Comparison of ENCODE assay signal across 8 cellular contexts in the genomic region with DNA sequence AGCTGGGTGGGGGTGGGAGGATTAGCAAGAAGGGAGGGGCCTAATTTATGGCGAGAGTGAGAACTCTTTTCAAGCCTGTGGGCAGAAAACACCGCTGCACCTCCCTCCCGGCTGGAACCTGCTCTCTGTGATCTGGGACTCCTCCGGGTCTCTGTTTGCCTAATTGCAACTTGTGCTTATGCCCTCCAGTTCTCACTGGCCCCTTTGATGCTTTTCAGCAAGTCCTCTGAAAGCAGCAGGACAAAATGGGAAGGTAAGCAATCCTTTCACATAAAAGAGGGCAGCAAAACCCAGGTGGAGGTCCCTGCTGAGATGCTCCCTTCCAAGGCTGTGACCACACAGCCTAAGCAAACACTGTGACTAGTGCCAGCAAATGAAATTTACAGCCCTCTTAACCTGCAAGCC.
DNase-seq lines count a peak whose midpoint lies in the region; ATAC-seq and TF ChIP-seq lines count a peak whose summit lies in the region.

No MANE protein-coding gene starts in this region.

- ATAC-seq in GM18907 (IDR thresholded peaks at IDR 0.05; ENCODE audit: unreplicated experiment) (peak; percentile 61), mucosa of descending colon (peak; percentile 26), HG02588 (IDR thresholded peaks at IDR 0.05; ENCODE audit: unreplicated experiment) (no peak), HG02938 (IDR thresholded peaks at IDR 0.05; ENCODE audit: unreplicated experiment) (no peak)

- no peaks in the 10 kb centered on the region for H3K9me3 ChIP-seq in mucosa of descending colon

- no peak overlapping the region for H3K4me3 ChIP-seq in mucosa of descending colon

- intact Hi-C loops in mucosa of descending colon (cut with DNase I, micrococcal nuclease), result no loop called here

- H3K4me1 ChIP-seq in mucosa of descending colon (ENCODE audit: low read depth), result peaks cover 4% of the 10 kb centered on the region

- DNase-seq in NCI-H1417 treated with DMSO at 0.1 percent for 48 hours (lab: John Stamatoyannopoulos, UW) (peak; percentile 100), SK-N-DZ (ENCODE audit: low spot score) (peak; percentile 67), mucosa of descending colon (no peak)
- no peak for DNase-seq in activated CD8-positive, alpha-beta memory T cell treated with anti-CD3 and anti-CD28 coated beads, Interleukin-2, amount 50 U/mL, for 48 hours
- DNase-seq in effector CD8-positive, alpha-beta T cell (lab: John Stamatoyannopoulos, UW), result no peak

- H3K36me3 ChIP-seq in mucosa of descending colon (ENCODE audit: low read depth), result no peaks in the 10 kb centered on the region

- TF ChIP-seq CTCF in mucosa of descending colon (IDR thresholded peaks at IDR 0.05), result no peak

Comparison
In these comparisons a context has a peak if more than half of its experiments do, and no peak if none do; other contexts are left out.
1. ATAC-seq: peak in GM18907 (single experiment) and mucosa of descending colon (single experiment); none in HG02588 (single experiment) and HG02938 (single experiment).
2. DNase-seq: peak in NCI-H1417 treated with DMSO at 0.1 percent for 48 hours (single experiment) and SK-N-DZ (single experiment); none in mucosa of descending colon (0 of 3), activated CD8-positive, alpha-beta memory T cell treated with anti-CD3 and anti-CD28 coated beads, Interleukin-2, amount 50 U/mL, for 48 hours (single experiment) and effector CD8-positive, alpha-beta T cell (single experiment).